Comparison of ENCODE assay signal across 8 cellular contexts in the genomic region with DNA sequence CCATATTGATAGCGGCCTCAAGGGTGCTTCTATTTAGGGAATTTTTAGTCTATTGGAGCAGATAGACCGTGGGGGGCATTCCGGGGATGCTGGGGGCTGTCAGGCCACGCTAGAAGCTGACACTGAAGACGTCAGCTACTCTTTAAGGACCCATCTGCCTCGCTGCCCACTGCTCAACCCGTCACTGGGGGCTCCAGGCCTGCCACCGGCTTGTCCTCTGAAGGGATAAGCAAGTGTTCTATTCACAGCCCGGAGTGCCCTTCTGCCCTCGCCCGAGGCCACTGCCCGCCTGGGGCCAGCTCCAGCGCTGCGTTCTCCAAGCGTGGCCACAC. TPM values are rescaled to one million over a fixed set of nuclear protein-coding genes. Genes with fewer than 3 reads are reported as not detected.
A peak's percentile ranks its signal among the peaks of the same experiment; 100 is the strongest.
DNase-seq lines count a peak whose midpoint lies in the region; ATAC-seq, FAIRE-seq and TF ChIP-seq lines count a peak whose summit lies in the region.

No MANE protein-coding gene starts in this region.

- TF ChIP-seq POLR2A in A549 (IDR thresholded peaks at IDR 0.05; ENCODE audit: low read length) = no peak
- no peak for TF ChIP-seq POLR2A in GM12878 (IDR thresholded peaks at IDR 0.05; ENCODE audit: low read depth, low read length)
- no peak for TF ChIP-seq POLR2A in GM18505 (IDR thresholded peaks at IDR 0.05; ENCODE audit: borderline replicate concordance, extremely low read depth, insufficient read depth, insufficient read length)

- H3K4me2 ChIP-seq in A549 (peak overlapping the region; percentile 84), GM12878 (ENCODE audit: control insufficient read depth, insufficient read depth) (peak overlapping the region; percentile 68)

- ATAC-seq in A549 (no peak), GM12878 (no peak), omental fat pad (ENCODE audit: low FRiP score) (no peak), HG02642 (IDR thresholded peaks at IDR 0.05; ENCODE audit: poor library complexity, unreplicated experiment) (no peak), GM18505 (IDR thresholded peaks at IDR 0.05; ENCODE audit: unreplicated experiment) (no peak)

- H3K4me1 ChIP-seq in A549 (peaks cover 13% of the 10 kb centered on the region), HEK293 (ENCODE audit: control insufficient read depth, insufficient read depth, low read length) (peaks cover 6% of the 10 kb centered on the region), GM12878 (ENCODE audit: control insufficient read depth, insufficient read depth, low read length) (peaks cover 7% of the 10 kb centered on the region; the same call in 1 of the 2 replicates), mesodermal cell (ENCODE audit: control insufficient read depth, insufficient read depth, low read length, poor library complexity, severe bottlenecking) (no peaks in the 10 kb centered on the region)

- H3K27ac ChIP-seq in A549 (peak overlapping the region; percentile 94), HEK293 (ENCODE audit: extremely low read depth, low read depth, low read length) (peak overlapping the region; percentile 74; the same call in 1 of the 2 replicates), GM12878 (ENCODE audit: control insufficient read depth, insufficient read depth) (peak overlapping the region; percentile 45), mesodermal cell (ENCODE audit: low read depth, low read length, severe bottlenecking) (no peak overlapping the region)

- DNase-seq in A549 (ENCODE audit: low read depth in 1 of 2, low spot score in 1 of 2) = no peak
- no peak for DNase-seq in GM12878 (ENCODE audit: low read depth, low spot score)
- DNase-seq in omental fat pad (ENCODE audit: low spot score) = no peak
- no peak for DNase-seq in SHP77 (lab: John Stamatoyannopoulos, UW)

- TF ChIP-seq RAD21 in A549 (conservative IDR thresholded peaks at IDR 0.05 in 1 of 2, IDR thresholded peaks at IDR 0.05 in 1 of 2) = no peak
- TF ChIP-seq RAD21 in GM12878 (IDR thresholded peaks at IDR 0.05; ENCODE audit: insufficient read depth, low read depth, low read length) = no peak

- H3K36me3 ChIP-seq in HEK293 (ENCODE audit: control insufficient read depth in 2 of 2, insufficient read depth in 1 of 2, low read length in 2 of 2) (peaks cover 10 to 18% of the 10 kb centered on the region in 2 experiments; a peak in 2 of 3 replicates), GM12878 (ENCODE audit: control insufficient read depth in 2 of 2, insufficient read depth in 2 of 2, low read length in 1 of 2) (0 out of 4 replicates have a peak, but pooled peaks cover 0 to 4% of the 10 kb centered on the region in 2 experiments), mesodermal cell (ENCODE audit: control insufficient read depth, insufficient read depth, low read length) (peaks cover 15% of the 10 kb centered on the region)

- H3K4me3 ChIP-seq in A549 (peak overlapping the region; percentile 84), HEK293 (ENCODE audit: low read depth, low read length) (peak overlapping the region; percentile 50), GM12878 (peak overlapping the region; percentile 46; the same call in 1 of the 2 replicates), mesodermal cell (ENCODE audit: extremely low read depth, insufficient read depth, low read length, poor library complexity, severe bottlenecking) (peak overlapping the region; percentile 36)

- SMC1A ChIA-PET in GM12878 (lab: Charles Lee; ENCODE audit: uncharacterized antibody, unreplicated experiment) = interaction anchor here (0.6 to 4.8 kb wide), 10 partner anchors 11 to 225 kb away, joined by 3 to 57 read pairs (median 6); no protein-coding TSS in a partner anchor

- TF ChIP-seq CTCF in A549 (IDR thresholded peaks at IDR 0.05) (no peak), HEK293 (tag by site-specific recombination; IDR thresholded peaks at IDR 0.05) (no peak), GM12878 (IDR thresholded peaks at IDR 0.05 in 2 of 3, conservative IDR thresholded peaks at IDR 0.05 in 1 of 3; ENCODE audit: control insufficient read depth in 2 of 3, extremely low read depth in 1 of 3, insufficient read depth in 1 of 3, low read depth in 3 of 3, low read length in 3 of 3) (no peak), omental fat pad (IDR thresholded peaks at IDR 0.05) (no peak)

- 16% methylated on average over 4 of the region's 15 CpGs for WGBS in A549 (ENCODE audit: missing lambda C conversion rate)
- WGBS in GM12878 (ENCODE audit: insufficient coverage, insufficient replicate concordance, low lambda C conversion rate, missing lambda C conversion rate) = 32% methylated on average over 15 of the region's 15 CpGs
- WGBS in mesodermal cell (ENCODE audit: insufficient coverage in 2 of 2), 2 experiments = 0 to 9% methylated on average over 5 to 9 of the region's 15 CpGs

- POLR2A ChIA-PET in A549 (lab: Yijun Ruan, JAX) (interaction anchor here (0.6 kb wide), 1 partner anchor 10 kb away, joined by 3 read pairs; no protein-coding TSS in a partner anchor), HEK293 (lab: Yijun Ruan, JAX) (interaction anchor here (0.7 kb wide), 1 partner anchor 89 kb away, joined by 3 read pairs; no protein-coding TSS in a partner anchor), GM12878 (lab: Charles Lee) (interaction anchor here (0.6 to 3.5 kb wide), 4 partner anchors 10 to 21 kb away, joined by 3 to 17 read pairs (median 8); no protein-coding TSS in a partner anchor)

- RAD21 ChIA-PET in GM12878 (lab: Charles Lee; ENCODE audit: unreplicated experiment) = interaction anchor here (0.6 to 6.3 kb wide), 10 partner anchors 10 to 1086 kb away, joined by 3 to 89 read pairs (median 7); no protein-coding TSS in a partner anchor

- peaks cover 16% of the 10 kb centered on the region for H3K79me2 ChIP-seq in GM12878 (ENCODE audit: control insufficient read depth, insufficient read depth, low read length)

- TF ChIP-seq EP300 in A549 (IDR thresholded peaks at IDR 0.05) = no peak
- TF ChIP-seq EP300 in GM12878 (IDR thresholded peaks at IDR 0.05; ENCODE audit: borderline replicate concordance in 1 of 2, control insufficient read depth in 1 of 2, low read depth in 2 of 2, low read length in 2 of 2) = no peak

- CTCF ChIA-PET in A549 (lab: Yijun Ruan, JAX) = interaction anchor here (0.6 to 4.7 kb wide), 6 partner anchors 9 to 1030 kb away, joined by 3 to 35 read pairs (median 4); no protein-coding TSS in a partner anchor
- CTCF ChIA-PET in HEK293 (lab: Yijun Ruan, JAX) = interaction anchor here (1.3 to 1.4 kb wide), 2 partner anchors 9 to 23 kb away, joined by 3 to 6 read pairs; no protein-coding TSS in a partner anchor
- CTCF ChIA-PET in GM12878 (lab: Yijun Ruan, JAX) = interaction anchor here (0.9 to 4.7 kb wide), 9 partner anchors 14 to 225 kb away, joined by 3 to 40 read pairs (median 4); no protein-coding TSS in a partner anchor

- H4K20me1 ChIP-seq in GM12878 (ENCODE audit: control insufficient read depth, insufficient read depth) = no peaks in the 10 kb centered on the region

- H3K27me3 ChIP-seq in GM12878 (replicated peaks in 1 of 2; ENCODE audit: control insufficient read depth in 2 of 2, insufficient read depth in 2 of 2, low read length in 1 of 2) = no peaks in the 10 kb centered on the region

- FAIRE-seq in A549 (lab: Jason Lieb, UNC) = no peak
- FAIRE-seq in GM12878 (lab: Jason Lieb, UNC) = no peak

- BruUV-seq in GM12878 (replicated peaks; lab: Mats Ljungman, UMichigan) = no TSS peak

- peak overlapping the region; percentile 52 for H2AFZ ChIP-seq in GM12878 (ENCODE audit: control insufficient read depth, low read depth, low read length)

- in situ Hi-C loops in GM12878 (cut with MboI) = no loop called here

- intact Hi-C loops in GM12878 (cut with micrococcal nuclease; ENCODE audit: unreplicated experiment) = no loop called here

- H3K9me3 ChIP-seq in A549 (no peaks in the 10 kb centered on the region), HEK293 (ENCODE audit: control insufficient read depth, insufficient read depth, low read depth, low read length) (no peaks in the 10 kb centered on the region), GM12878 (replicated peaks; ENCODE audit: control insufficient read depth, insufficient read depth, low read length) (no peaks in the 10 kb centered on the region; the same call in 2 of the 3 replicates), mesodermal cell (ENCODE audit: control insufficient read depth, low read length) (no peaks in the 10 kb centered on the region)

- H3K9ac ChIP-seq in GM12878 (ENCODE audit: control insufficient read depth, insufficient read depth, low read length) = peak overlapping the region; percentile 68

TF ChIP-seq in A549, 52 proteins besides CTCF, POLR2A, EP300 and RAD21 (continues in another document):
- TF ChIP-seq TFCP2L1 (CRISPR knock-in tag; IDR thresholded peaks at IDR 0.05) (no peak), HOXB13 (CRISPR knock-in tag; IDR thresholded peaks at IDR 0.05; ENCODE audit: low read depth) (no peak)

TF ChIP-seq in HEK293, 187 proteins besides CTCF, POLR2A, EP300 and RAD21 (continues in another document):
- TF ChIP-seq ZNF548 (tag by site-specific recombination; IDR thresholded peaks at IDR 0.05) = no peak
- TF ChIP-seq ZNF169 (tag by site-specific recombination; IDR thresholded peaks at IDR 0.05) = no peak

TF ChIP-seq in GM12878, 131 proteins besides CTCF, POLR2A, EP300 and RAD21 (continues in another document):
- TF ChIP-seq KDM1A (IDR thresholded peaks at IDR 0.05; ENCODE audit: borderline replicate concordance) = no peak

RNA-seq across cellular contexts. Expression of a gene that starts 0.7 kb away (rescaled TPM):
- 46.9 and 51.7 TPM in 2 replicates for polyA plus RNA-seq in A549 (2011; rRNA removed)
- polyA plus RNA-seq in A549 (2012; cell fraction: cytosol; rRNA removed) = 24.0 and 25.8 TPM in 2 replicates
- 49.9 and 70.1 TPM in 2 replicates for polyA plus RNA-seq in A549 (2012; cell fraction: nucleus; rRNA removed)
- 32.3 to 36.4 TPM (median 32.4 TPM) in 3 replicates for polyA plus RNA-seq in A549 (2017; fragmentation: RNase III; extraction: RNeasy Plus Mini Kit Qiagen cat#74134 plus additional on column Dnase treatment)
- 25.1 and 26.9 TPM in 2 replicates for polyA minus RNA-seq in A549 (2011; rRNA and poly(A)+ RNA removed)
- total RNA-seq in GM12878 (2013; cell fraction: nucleolus; rRNA removed) = 187 and 197 TPM in 2 replicates
- total RNA-seq in GM12878 (2014; rRNA removed) = 39.3 and 39.4 TPM in 2 replicates
- total RNA-seq in GM12878 (2014; rRNA removed; fragmentation: Illumina TruSeq; extraction: Trizol) = 29.0 and 30.2 TPM in 2 replicates
- total RNA-seq in GM12878 (2021) = 29.0 and 34.2 TPM in 2 replicates
- polyA plus RNA-seq in GM12878 (2011; ENCODE audit: low read depth) = 22.4 TPM
- polyA plus RNA-seq in GM12878 (2011; rRNA removed) = 438 and 577 TPM in 2 replicates
- 261 and 306 TPM in 2 replicates for polyA plus RNA-seq in GM12878 (2011; cell fraction: cytosol; rRNA removed)
- 898 and 1,313 TPM in 2 replicates for polyA plus RNA-seq in GM12878 (2011; cell fraction: nucleus; rRNA removed)
- 32.3 and 41.3 TPM in 2 replicates for polyA plus RNA-seq in GM12878 (2012)
- 39.1 and 44.4 TPM in 2 replicates for polyA plus RNA-seq in GM12878 (2014; fragmentation: Illumina TruSeq; extraction: Trizol)
- 10 to 100 TPM; 28.4 to 42.0 TPM for polyA plus RNA-seq in GM12878 (2014; fragmentation: Nextera tagmentation; extraction: Ambion mirVana)
- 41.0 and 44.9 TPM in 2 replicates for polyA plus RNA-seq in GM12878 (2014; rRNA removed)
- polyA plus RNA-seq in GM12878 (2016; fragmentation: Nextera tagmentation; extraction: Ambion mirVana) = 10 to 100 TPM; 43.8 to 45.0 TPM
- 233 and 254 TPM in 2 replicates for polyA minus RNA-seq in GM12878 (2011; rRNA and poly(A)+ RNA removed)
- 86.2 and 96.9 TPM in 2 replicates for polyA minus RNA-seq in GM12878 (2011; cell fraction: cytosol; rRNA and poly(A)+ RNA removed)
- polyA minus RNA-seq in GM12878 (2011; cell fraction: nucleus; rRNA and poly(A)+ RNA removed) = 343 and 358 TPM in 2 replicates
- polyA plus RNA-seq in mesodermal cell (2013, experiment 1 of 2) = 26.4 TPM
- polyA plus RNA-seq in mesodermal cell (2013, experiment 2 of 2) = 27.3 TPM
- total RNA-seq in omental fat pad = 10 to 100 TPM; 17.0 to 36.0 (median 31.2) TPM
